In genomic region chr9:95373069-95373681, GRCh38 we compare ENCODE assay signal across 1 cellular context.
TF ChIP-seq lines count a peak whose summit lies in the region.

No MANE protein-coding gene starts in this region.

TF ChIP-seq in GM23338, 12 proteins besides CTCF, POLR2A, EP300 and RAD21 (continued from another document):
- no peak for TF ChIP-seq ZNF462 (CRISPR knock-in tag; IDR thresholded peaks at IDR 0.05)
- no peak for TF ChIP-seq REST (IDR thresholded peaks at IDR 0.05; ENCODE audit: unreplicated experiment)
- no peak for TF ChIP-seq NANOG (IDR thresholded peaks at IDR 0.05; ENCODE audit: borderline replicate concordance)
- no peak for TF ChIP-seq JUNB (IDR thresholded peaks at IDR 0.05; ENCODE audit: unreplicated experiment)
- no peak for TF ChIP-seq ZNF331 (CRISPR knock-in tag; IDR thresholded peaks at IDR 0.05; ENCODE audit: low read depth)
- TF ChIP-seq ETS1 (IDR thresholded peaks at IDR 0.05) = no peak
- TF ChIP-seq ZNF114 (CRISPR knock-in tag; IDR thresholded peaks at IDR 0.05) = no peak
- no peak for TF ChIP-seq EZH2phosphoT487 (IDR thresholded peaks at IDR 0.05; ENCODE audit: unreplicated experiment)
- no peak for TF ChIP-seq EZH2 (IDR thresholded peaks at IDR 0.05; ENCODE audit: low read depth, unreplicated experiment)
- no peak for TF ChIP-seq CREB1 (CRISPR knock-in tag; IDR thresholded peaks at IDR 0.05; ENCODE audit: low read depth)
